ENCODE assay signal across 25 cellular contexts in the genomic region with DNA sequence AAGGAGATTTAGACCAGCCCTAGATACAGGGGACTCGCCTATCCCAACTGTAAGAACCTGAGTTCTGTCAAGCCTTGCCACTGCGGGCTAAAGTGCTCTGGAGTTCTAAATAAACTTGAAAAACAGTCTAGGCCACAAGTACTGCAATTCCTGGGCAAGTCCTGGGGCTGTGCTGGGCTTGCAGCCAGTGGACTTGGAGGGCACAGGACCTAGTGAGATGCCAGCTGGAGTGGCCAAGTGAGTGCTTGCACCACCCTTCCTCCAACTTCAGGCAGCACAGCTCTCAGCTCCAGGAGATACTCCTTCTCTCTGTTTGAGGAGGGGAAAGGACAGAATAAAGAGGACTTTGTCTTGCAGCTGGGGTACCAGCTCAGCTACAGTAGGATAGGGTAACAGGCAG.
DNase-seq lines count a peak whose midpoint lies in the region; ATAC-seq and TF ChIP-seq lines count a peak whose summit lies in the region.
"Had no signal": no experiment of that assay in that cellular context is flagged by ENCODE, and none has a peak within 500 bp of the region (broad histone marks: within the 10 kb centered on the region; RNA-seq: fewer than 3 reads in every experiment).

No MANE protein-coding gene starts in this region.

- H3K27ac ChIP-seq in right cardiac atrium (ENCODE audit: low read length) (no peak overlapping the region), upper lobe of left lung (no peak overlapping the region)
- H3K27ac ChIP-seq: adrenal gland, BLaER1, gastrocnemius medialis, SJCRH30, testis had no signal

- H3K27me3 Mint-ChIP-seq in natural killer cell treated with Interleukin-12 subunit alpha and Interleukin-12 subunit beta and Interleukin-15 and Interleukin-18, amount 100 ng/mL, for 72 hours = no peaks in the 10 kb centered on the region
- H3K27me3 Mint-ChIP-seq: activated CD4-positive, alpha-beta memory T cell treated with anti-CD3 and anti-CD28 coated beads for 36 hours; IgD-negative memory B cell; naive thymus-derived CD8-positive, alpha-beta T cell had no signal

- no peaks in the 10 kb centered on the region for H3K36me3 ChIP-seq in upper lobe of left lung
- H3K36me3 ChIP-seq: adrenal gland, BLaER1, gastrocnemius medialis, SJCRH30 had no signal

- no peak overlapping the region for H3K4me3 Mint-ChIP-seq in natural killer cell treated with Interleukin-12 subunit alpha and Interleukin-12 subunit beta and Interleukin-15 and Interleukin-18, amount 100 ng/mL, for 72 hours
- H3K4me3 Mint-ChIP-seq: activated CD4-positive, alpha-beta memory T cell treated with anti-CD3 and anti-CD28 coated beads for 36 hours; activated naive CD4-positive, alpha-beta T cell treated with anti-CD3 and anti-CD28 coated beads for 36 hours; activated T-helper 1 cell treated with anti-CD3 and anti-CD28 coated beads, Interleukin-12 subunit alpha, Interleukin-12 subunit beta, Interleukin-2, Interleukin-4 antibody, amounts not matched to agents 30 ng/mL and 10 ng/mL and 1 ng/mL, durations not matched to agents 14 hours and 24 hours and 36 hours; IgD-negative memory B cell; naive thymus-derived CD8-positive, alpha-beta T cell had no signal

- H3K9me3 Mint-ChIP-seq in natural killer cell treated with Interleukin-12 subunit alpha and Interleukin-12 subunit beta and Interleukin-15 and Interleukin-18, amount 100 ng/mL, for 72 hours = peaks cover 9% of the 10 kb centered on the region
- H3K9me3 Mint-ChIP-seq: activated T-helper 1 cell treated with anti-CD3 and anti-CD28 coated beads, Interleukin-12 subunit alpha, Interleukin-12 subunit beta, Interleukin-2, Interleukin-4 antibody, amounts not matched to agents 30 ng/mL and 10 ng/mL and 1 ng/mL, durations not matched to agents 14 hours and 24 hours and 36 hours had no signal

- WGBS in right cardiac atrium = 88% methylated on average over 2 of the region's 2 CpGs
- WGBS in upper lobe of left lung, 2 donors = 77 to 82% methylated on average over 2 of the region's 2 CpGs

- no peak overlapping the region for H3K27ac Mint-ChIP-seq in natural killer cell treated with Interleukin-12 subunit alpha and Interleukin-12 subunit beta and Interleukin-15 and Interleukin-18, amount 100 ng/mL, for 72 hours
- H3K27ac Mint-ChIP-seq: activated CD4-positive, alpha-beta memory T cell treated with anti-CD3 and anti-CD28 coated beads for 36 hours; activated naive CD4-positive, alpha-beta T cell treated with anti-CD3 and anti-CD28 coated beads for 36 hours; activated T-helper 1 cell treated with anti-CD3 and anti-CD28 coated beads, Interleukin-12 subunit alpha, Interleukin-12 subunit beta, Interleukin-2, Interleukin-4 antibody, amounts not matched to agents 30 ng/mL and 10 ng/mL and 1 ng/mL, durations not matched to agents 14 hours and 24 hours and 36 hours had no signal

- TF ChIP-seq EP300 in upper lobe of left lung (IDR thresholded peaks at IDR 0.05) = no peak

- intact Hi-C loops in right cardiac atrium (cut with DNase I) = no loop called here

- TF ChIP-seq POLR2A in upper lobe of left lung (IDR thresholded peaks at IDR 0.05) = no peak

- TF ChIP-seq CTCF in upper lobe of left lung (IDR thresholded peaks at IDR 0.05) = no peak

- H3K27me3 ChIP-seq in right cardiac atrium (ENCODE audit: control insufficient read depth, insufficient read depth) = no peaks in the 10 kb centered on the region
- no peaks in the 10 kb centered on the region for H3K27me3 ChIP-seq in upper lobe of left lung
- H3K27me3 ChIP-seq: adrenal gland, BLaER1, gastrocnemius medialis, SJCRH30, testis had no signal

- DNase-seq in anterior cingulate cortex (lab: John Stamatoyannopoulos, UW) (peak in 35 of 58 donors; percentile 3 to 66 (median 33)), right cardiac atrium (peak; percentile 32 to 74 (median 64)), nucleus accumbens (lab: John Stamatoyannopoulos, UW) (peak in 33 of 56 donors; percentile 3 to 75 (median 28)), upper lobe of left lung (peak in 1 of 2 donors; percentile 85)
- no peak for DNase-seq in natural killer cell treated with Interleukin-12 subunit alpha and Interleukin-12 subunit beta and Interleukin-15 and Interleukin-18, amount 100 ng/mL, for 72 hours (ENCODE audit: low spot score)
- DNase-seq: activated CD4-positive, alpha-beta memory T cell treated with anti-CD3 and anti-CD28 coated beads for 36 hours; activated CD4-positive, alpha-beta T cell treated with anti-CD3 and anti-CD28 coated beads for 1 hour; activated naive CD4-positive, alpha-beta T cell treated with anti-CD3 and anti-CD28 coated beads for 36 hours; adrenal gland; DMS153; naive thymus-derived CD8-positive, alpha-beta T cell; NCI-H1048; NCI-H1694; NCI-H446 treated with DMSO at 0.1 percent for 48 hours; SJCRH30; stimulated activated naive CD8-positive, alpha-beta T cell treated with anti-CD3 and anti-CD28 coated beads, Interleukin-15, Interleukin-2, amounts not matched to agents 100 U/mL and 50 U/mL, for 24 hours; SW 1271; testis had no signal

- no peaks in the 10 kb centered on the region for H3K36me3 Mint-ChIP-seq in natural killer cell treated with Interleukin-12 subunit alpha and Interleukin-12 subunit beta and Interleukin-15 and Interleukin-18, amount 100 ng/mL, for 72 hours
- H3K36me3 Mint-ChIP-seq: activated CD4-positive, alpha-beta memory T cell treated with anti-CD3 and anti-CD28 coated beads for 36 hours had no signal

- H3K4me1 ChIP-seq in right cardiac atrium (ENCODE audit: control insufficient read depth, insufficient read depth, low read length) (no peaks in the 10 kb centered on the region), upper lobe of left lung (peaks cover 0 to 9% (median 0%) of the 10 kb centered on the region in 4 donors)
- H3K4me1 ChIP-seq: adrenal gland, BLaER1, gastrocnemius medialis, SJCRH30, testis had no signal

- no peaks in the 10 kb centered on the region for H3K4me1 Mint-ChIP-seq in natural killer cell treated with Interleukin-12 subunit alpha and Interleukin-12 subunit beta and Interleukin-15 and Interleukin-18, amount 100 ng/mL, for 72 hours (ENCODE audit: low read depth in 2 of 2)
- H3K4me1 Mint-ChIP-seq: IgD-negative memory B cell; naive thymus-derived CD8-positive, alpha-beta T cell had no signal

- ATAC-seq in right cardiac atrium (peak; percentile 51 to 75), upper lobe of left lung (ENCODE audit: low FRiP score in 2 of 2) (peak; percentile 12 to 74), HG02798 (IDR thresholded peaks at IDR 0.05; ENCODE audit: poor library complexity, unreplicated experiment) (no peak), GM18861 (IDR thresholded peaks at IDR 0.05; ENCODE audit: unreplicated experiment) (no peak)
- ATAC-seq in natural killer cell treated with Interleukin-12 subunit alpha and Interleukin-12 subunit beta and Interleukin-15 and Interleukin-18, amount 100 ng/mL, for 72 hours = no peak
- ATAC-seq: gastrocnemius medialis; naive thymus-derived CD8-positive, alpha-beta T cell; stimulated activated naive CD8-positive, alpha-beta T cell treated with anti-CD3 and anti-CD28 coated beads, Interleukin-15, Interleukin-2, amounts not matched to agents 100 U/mL and 50 U/mL, for 24 hours had no signal

- H3K4me3 ChIP-seq in right cardiac atrium (ENCODE audit: low read length) (no peak overlapping the region), upper lobe of left lung (no peak overlapping the region)
- H3K4me3 ChIP-seq: adrenal gland, BLaER1, gastrocnemius medialis, SJCRH30, smooth muscle cell, testis had no signal

- H3K9me3 ChIP-seq in right cardiac atrium (ENCODE audit: control insufficient read depth, low read length) (no peaks in the 10 kb centered on the region), upper lobe of left lung (no peaks in the 10 kb centered on the region)
- H3K9me3 ChIP-seq: adrenal gland, BLaER1, gastrocnemius medialis, SJCRH30, testis had no signal

Comparison
In these comparisons a context has a peak if more than half of its experiments do, and no peak if none do; other contexts are left out.
1. ATAC-seq: peak in right cardiac atrium (2 of 2) and upper lobe of left lung (2 of 2); none in natural killer cell treated with Interleukin-12 subunit alpha and Interleukin-12 subunit beta and Interleukin-15 and Interleukin-18, amount 100 ng/mL, for 72 hours (0 of 2), HG02798 (single experiment) and GM18861 (single experiment).